ENCODE assay signal across 22 cellular contexts in the genomic region with DNA sequence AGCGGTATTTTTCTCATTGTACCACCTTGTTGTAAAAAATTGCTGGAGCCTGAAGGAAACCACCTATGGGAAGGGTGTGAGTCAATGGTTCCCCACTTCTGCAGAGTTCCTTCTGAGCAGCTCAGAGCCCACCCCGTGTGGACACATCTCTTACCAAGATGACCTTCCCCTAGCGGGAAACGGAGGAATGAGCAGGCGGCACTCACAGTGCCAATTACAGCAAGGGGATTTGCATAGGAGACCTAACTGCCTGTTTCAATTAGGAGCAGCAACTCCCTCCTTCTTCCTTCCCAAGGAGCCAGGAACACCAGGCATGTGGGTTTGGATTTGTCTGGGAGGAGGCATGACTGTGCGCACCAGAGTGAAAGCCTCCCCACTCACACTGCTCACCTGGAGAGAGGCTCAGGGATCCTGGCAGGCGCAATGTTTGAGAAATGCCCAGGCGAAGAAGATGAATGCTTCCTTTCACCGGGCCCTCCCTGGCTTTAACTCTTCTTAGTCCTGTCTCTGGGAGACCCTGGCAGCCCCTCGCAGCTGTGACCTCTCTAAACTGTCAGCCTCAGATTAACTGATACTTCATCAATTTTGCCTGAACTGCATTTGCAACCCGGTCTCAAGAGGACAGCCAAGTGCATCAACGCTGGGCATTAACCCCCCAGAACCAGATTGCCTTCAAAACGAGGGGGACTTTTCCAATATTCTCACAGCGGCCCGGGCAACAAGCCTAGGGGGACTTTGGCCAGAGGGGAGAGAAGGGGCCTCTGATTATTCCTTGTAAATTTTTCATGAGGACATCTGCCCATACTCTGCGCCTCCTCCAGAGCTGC.
A peak's percentile ranks its signal among the peaks of the same experiment; 100 is the strongest.
DNase-seq lines count a peak whose midpoint lies in the region; ATAC-seq and TF ChIP-seq lines count a peak whose summit lies in the region.
"Had no signal": no experiment of that assay in that cellular context is flagged by ENCODE, and none has a peak within 500 bp of the region (broad histone marks: within the 10 kb centered on the region; RNA-seq: fewer than 3 reads in every experiment).

No MANE protein-coding gene starts in this region.

- in situ Hi-C loops in astrocyte of the spinal cord (cut with HindIII; ENCODE audit: low sequenced_read_pairs), result no loop called here

- H2AFZ ChIP-seq in neural cell (ENCODE audit: low read depth, low read length), result no peak overlapping the region

- no peak overlapping the region for H3K4me2 ChIP-seq in neural cell (ENCODE audit: low read length)

- no peak for TF ChIP-seq EP300 in neural cell (conservative IDR thresholded peaks at IDR 0.05; ENCODE audit: poor library complexity, severe bottlenecking)

- DNase-seq in NCI-H146 treated with DMSO at 0.1 percent for 48 hours (lab: John Stamatoyannopoulos, UW; ENCODE audit: unreplicated experiment) (peak; percentile 15), astrocyte of the spinal cord (ENCODE audit: low read depth, low spot score) (no peak)
- no peak for DNase-seq in stimulated activated CD4-positive, alpha-beta T cell treated with anti-CD3 and anti-CD28 coated beads, Interleukin-2, amount 100 ng/mL, for 24 hours
- no peak for DNase-seq in naive thymus-derived CD8-positive, alpha-beta T cell
- no peak for DNase-seq in stimulated activated CD4-positive, alpha-beta T cell treated with anti-CD3 and anti-CD28 coated beads, Interleukin-4, amount 100 ng/mL, for 24 hours
- DNase-seq in activated T-cell treated with anti-CD3 and anti-CD28 coated beads, Interleukin-2, amount 50 U/mL, for 48 hours, result no peak
- DNase-seq: activated CD8-positive, alpha-beta T cell treated with anti-CD3 and anti-CD28 coated beads for 36 hours; activated naive CD4-positive, alpha-beta T cell treated with anti-CD3 and anti-CD28 coated beads, Interleukin-2, amount 50 U/mL, for 16 hours; activated T-cell treated with anti-CD3 and anti-CD28 coated beads, Interleukin-2, amount 50 U/mL, for 4 hours; body of pancreas; DMS79 treated with DMSO at 0.1 percent for 48 hours; HFFc6; kidney glomerular epithelial cell; midbrain; NCI-H1092 treated with DMSO at 0.1 percent for 48 hours; NK-92 treated with Interleukin-12 subunit alpha and Interleukin-12 subunit beta, amount 100 ng/mL, for 24 hours; occipital lobe; sigmoid colon; T-helper 1 cell had no signal

- ATAC-seq in naive thymus-derived CD8-positive, alpha-beta T cell, result no peak
- ATAC-seq: activated CD8-positive, alpha-beta T cell treated with anti-CD3 and anti-CD28 coated beads for 36 hours; activated T-cell treated with anti-CD3 and anti-CD28 coated beads, Interleukin-2, amount 50 U/mL, for 4 hours; body of pancreas had no signal

- H3K9me2 ChIP-seq in neural cell (ENCODE audit: insufficient read depth, low read length), result no peaks in the 10 kb centered on the region

- H3K9me3 ChIP-seq in ES-I3 (ENCODE audit: control insufficient read depth, insufficient read depth, low read length) (no peaks in the 10 kb centered on the region), neural cell (ENCODE audit: low read length) (no peaks in the 10 kb centered on the region)
- H3K9me3 ChIP-seq: body of pancreas, sigmoid colon had no signal

- H3K79me2 ChIP-seq in neural cell (replicated peaks; ENCODE audit: insufficient read depth, low read length), result peaks cover 23% of the 10 kb centered on the region

- peak overlapping the region; percentile 54; the same call in 1 of the 2 replicates for H3K9ac ChIP-seq in ES-I3 (ENCODE audit: low read depth, low read length)
- H3K9ac ChIP-seq in neural cell (ENCODE audit: low read length), result peak overlapping the region; percentile 64

- H3K9me3 Mint-ChIP-seq in naive thymus-derived CD8-positive, alpha-beta T cell, result no peaks in the 10 kb centered on the region
- H3K9me3 Mint-ChIP-seq: activated CD8-positive, alpha-beta T cell treated with anti-CD3 and anti-CD28 coated beads for 36 hours; activated T-cell treated with anti-CD3 and anti-CD28 coated beads, Interleukin-2, amount 50 U/mL, for 4 hours had no signal

- H3K4me1 ChIP-seq in ES-I3 (ENCODE audit: insufficient read depth, low read length), result no peaks in the 10 kb centered on the region

- no peaks in the 10 kb centered on the region for H3F3A ChIP-seq in neural cell (ENCODE audit: insufficient read depth, low read length, poor library complexity, severe bottlenecking)

- H3K36me3 ChIP-seq in ES-I3 (ENCODE audit: insufficient read depth, low read length), result no peaks in the 10 kb centered on the region
- no peaks in the 10 kb centered on the region for H3K36me3 ChIP-seq in neural cell (ENCODE audit: insufficient read depth, low read length)
- H3K36me3 ChIP-seq: sigmoid colon had no signal

- H4K20me1 ChIP-seq in neural cell (ENCODE audit: insufficient read depth), result no peaks in the 10 kb centered on the region

- H3K27me3 Mint-ChIP-seq in naive thymus-derived CD8-positive, alpha-beta T cell, result peaks cover 18 to 42% (median 28%) of the 10 kb centered on the region in 5 donors

- POLR2A ChIA-PET in naive thymus-derived CD8-positive, alpha-beta T cell (lab: Charles Lee), result no interaction called here

- TF ChIP-seq CTCF in astrocyte of the spinal cord (IDR thresholded peaks at IDR 0.05; ENCODE audit: low read depth, low read length), result peak; percentile 16
- TF ChIP-seq CTCF in neural cell (IDR thresholded peaks at IDR 0.05; ENCODE audit: poor library complexity, severe bottlenecking), result no peak

- peak overlapping the region; percentile 74 for H3K27ac ChIP-seq in neural cell (ENCODE audit: low read length)
- H3K27ac ChIP-seq: body of pancreas, coronary artery, sigmoid colon had no signal

- no peak for TF ChIP-seq RAD21 in neural cell (conservative IDR thresholded peaks at IDR 0.05)

- no peaks in the 10 kb centered on the region for H3K27me3 ChIP-seq in neural cell (ENCODE audit: insufficient read depth, low read depth, low read length)
- H3K27me3 ChIP-seq: body of pancreas, sigmoid colon had no signal

- H3K27ac Mint-ChIP-seq in naive thymus-derived CD8-positive, alpha-beta T cell, result no peak overlapping the region
- H3K27ac Mint-ChIP-seq: activated CD8-positive, alpha-beta T cell treated with anti-CD3 and anti-CD28 coated beads for 36 hours; HFFc6 had no signal

- no peak overlapping the region for H3K4me3 ChIP-seq in astrocyte of the spinal cord (ENCODE audit: low read depth, low read length)
- no peak overlapping the region for H3K4me3 ChIP-seq in neural cell (ENCODE audit: low read length)
- H3K4me3 ChIP-seq: body of pancreas, sigmoid colon had no signal

- peak overlapping the region in 1 of 10 donors; percentile 16 for H3K4me3 Mint-ChIP-seq in naive thymus-derived CD8-positive, alpha-beta T cell
- H3K4me3 Mint-ChIP-seq: activated CD8-positive, alpha-beta T cell treated with anti-CD3 and anti-CD28 coated beads for 36 hours; activated T-cell treated with anti-CD3 and anti-CD28 coated beads, Interleukin-2, amount 50 U/mL, for 4 hours; HFFc6 had no signal

- no peaks in the 10 kb centered on the region for H3K36me3 Mint-ChIP-seq in naive thymus-derived CD8-positive, alpha-beta T cell

- peaks cover 4 to 8% (median 7%) of the 10 kb centered on the region in 4 donors for H3K4me1 Mint-ChIP-seq in naive thymus-derived CD8-positive, alpha-beta T cell

TF ChIP-seq in neural cell, 6 proteins besides CTCF, POLR2A, EP300 and RAD21:
- TF ChIP-seq MXI1 (conservative IDR thresholded peaks at IDR 0.05; ENCODE audit: poor library complexity, severe bottlenecking) (no peak), TAF1 (IDR thresholded peaks at IDR 0.05; ENCODE audit: low read depth) (no peak), POLR2AphosphoS5 (IDR thresholded peaks at IDR 0.05) (no peak), SMC3 (conservative IDR thresholded peaks at IDR 0.05; ENCODE audit: poor library complexity) (no peak), EZH2 (IDR thresholded peaks at IDR 0.05; ENCODE audit: borderline replicate concordance, insufficient read depth, low read length, poor library complexity, severe bottlenecking) (no peak)
- TF ChIP-seq, protein P1, sequence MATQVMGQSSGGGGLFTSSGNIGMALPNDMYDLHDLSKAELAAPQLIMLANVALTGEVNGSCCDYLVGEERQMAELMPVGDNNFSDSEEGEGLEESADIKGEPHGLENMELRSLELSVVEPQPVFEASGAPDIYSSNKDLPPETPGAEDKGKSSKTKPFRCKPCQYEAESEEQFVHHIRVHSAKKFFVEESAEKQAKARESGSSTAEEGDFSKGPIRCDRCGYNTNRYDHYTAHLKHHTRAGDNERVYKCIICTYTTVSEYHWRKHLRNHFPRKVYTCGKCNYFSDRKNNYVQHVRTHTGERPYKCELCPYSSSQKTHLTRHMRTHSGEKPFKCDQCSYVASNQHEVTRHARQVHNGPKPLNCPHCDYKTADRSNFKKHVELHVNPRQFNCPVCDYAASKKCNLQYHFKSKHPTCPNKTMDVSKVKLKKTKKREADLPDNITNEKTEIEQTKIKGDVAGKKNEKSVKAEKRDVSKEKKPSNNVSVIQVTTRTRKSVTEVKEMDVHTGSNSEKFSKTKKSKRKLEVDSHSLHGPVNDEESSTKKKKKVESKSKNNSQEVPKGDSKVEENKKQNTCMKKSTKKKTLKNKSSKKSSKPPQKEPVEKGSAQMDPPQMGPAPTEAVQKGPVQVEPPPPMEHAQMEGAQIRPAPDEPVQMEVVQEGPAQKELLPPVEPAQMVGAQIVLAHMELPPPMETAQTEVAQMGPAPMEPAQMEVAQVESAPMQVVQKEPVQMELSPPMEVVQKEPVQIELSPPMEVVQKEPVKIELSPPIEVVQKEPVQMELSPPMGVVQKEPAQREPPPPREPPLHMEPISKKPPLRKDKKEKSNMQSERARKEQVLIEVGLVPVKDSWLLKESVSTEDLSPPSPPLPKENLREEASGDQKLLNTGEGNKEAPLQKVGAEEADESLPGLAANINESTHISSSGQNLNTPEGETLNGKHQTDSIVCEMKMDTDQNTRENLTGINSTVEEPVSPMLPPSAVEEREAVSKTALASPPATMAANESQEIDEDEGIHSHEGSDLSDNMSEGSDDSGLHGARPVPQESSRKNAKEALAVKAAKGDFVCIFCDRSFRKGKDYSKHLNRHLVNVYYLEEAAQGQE (IDR thresholded peaks at IDR 0.05; ENCODE audit: borderline replicate concordance), result no peak
